12 cellular contexts compared by ENCODE assay signal in genomic region chrX:134599173-134599914, GRCh38.
DNase-seq lines count a peak whose midpoint lies in the region; ATAC-seq and TF ChIP-seq lines count a peak whose summit lies in the region.
"Had no signal": no experiment of that assay in that cellular context is flagged by ENCODE, and none has a peak within 500 bp of the region (broad histone marks: within the 10 kb centered on the region; RNA-seq: fewer than 3 reads in every experiment).

No MANE protein-coding gene starts in this region.

- no peak overlapping the region for H3K9ac ChIP-seq in OCI-LY3 (ENCODE audit: low read length)

- no peaks in the 10 kb centered on the region for H3K79me2 ChIP-seq in OCI-LY3 (ENCODE audit: low read length)

- peaks cover 6% of the 10 kb centered on the region for H3K36me3 ChIP-seq in OCI-LY3 (replicated peaks; ENCODE audit: low read depth, low read length)

- DNase-seq in activated T-cell treated with anti-CD3 and anti-CD28 coated beads for 24 hours (ENCODE audit: low read depth) (peak; percentile 12), activated T-cell treated with anti-CD3 and anti-CD28 coated beads for 4 hours (no peak), fibroblast of the conjunctiva (ENCODE audit: low read depth) (peak; percentile 85), NCI-H2171 (lab: John Stamatoyannopoulos, UW) (no peak)
- DNase-seq in stimulated activated naive CD8-positive, alpha-beta T cell treated with anti-CD3 and anti-CD28 coated beads, Interleukin-15, Interleukin-2, amounts not matched to agents 100 U/mL and 50 U/mL, for 24 hours = peak; percentile 21
- DNase-seq: C1 segment of cervical spinal cord; naive thymus-derived CD8-positive, alpha-beta T cell; NCI-H1436; RPMI8226 had no signal

- peak overlapping the region; percentile 22 for H3K4me2 ChIP-seq in OCI-LY3 (ENCODE audit: low read length)

- peak overlapping the region; percentile 83 for H3K27ac ChIP-seq in OCI-LY3 (ENCODE audit: low read length)

- no peaks in the 10 kb centered on the region for H3K27me3 ChIP-seq in OCI-LY3 (ENCODE audit: low read depth, low read length)

- H3K4me1 ChIP-seq in OCI-LY3 (ENCODE audit: low read length) = peaks cover 24% of the 10 kb centered on the region

- TF ChIP-seq CTCF in OCI-LY3 (IDR thresholded peaks at IDR 0.05; ENCODE audit: low read depth, low read length) = no peak

- peak; percentile 90 for ATAC-seq in stimulated activated naive CD8-positive, alpha-beta T cell treated with anti-CD3 and anti-CD28 coated beads, Interleukin-15, Interleukin-2, amounts not matched to agents 100 U/mL and 50 U/mL, for 24 hours
- ATAC-seq in GM18861 (IDR thresholded peaks at IDR 0.05; ENCODE audit: unreplicated experiment) (no peak), HG03457 (IDR thresholded peaks at IDR 0.05; ENCODE audit: unreplicated experiment) (no peak)
- ATAC-seq: naive thymus-derived CD8-positive, alpha-beta T cell had no signal

- H4K20me1 ChIP-seq in OCI-LY3 (ENCODE audit: insufficient read depth, low read length) = no peaks in the 10 kb centered on the region

- no peak overlapping the region for H2AFZ ChIP-seq in OCI-LY3 (ENCODE audit: low read depth, low read length)

- H3K9me3 ChIP-seq in OCI-LY3 (ENCODE audit: insufficient read depth, low read length) = no peaks in the 10 kb centered on the region

- H3K4me3 ChIP-seq in OCI-LY3 (ENCODE audit: low read length) = no peak overlapping the region

Comparison
In these comparisons a context has a peak if more than half of its experiments do, and no peak if none do; other contexts are left out.
1. DNase-seq: peak in activated T-cell treated with anti-CD3 and anti-CD28 coated beads for 24 hours (single experiment), fibroblast of the conjunctiva (single experiment) and stimulated activated naive CD8-positive, alpha-beta T cell treated with anti-CD3 and anti-CD28 coated beads, Interleukin-15, Interleukin-2, amounts not matched to agents 100 U/mL and 50 U/mL, for 24 hours (single experiment); none in activated T-cell treated with anti-CD3 and anti-CD28 coated beads for 4 hours (single experiment) and NCI-H2171 (single experiment).